In genomic region chrX:119468930-119469635, GRCh38 we compare ENCODE assay signal across 1 cellular context.
TF ChIP-seq lines count a peak whose summit lies in the region.

No MANE protein-coding gene starts in this region.

TF ChIP-seq in K562, 482 proteins besides CTCF, POLR2A, EP300 and RAD21 (continued from another document and continues in another):
- TF ChIP-seq ARID3B (CRISPR knock-in tag; IDR thresholded peaks at IDR 0.05; ENCODE audit: borderline replicate concordance) = no peak
- no peak for TF ChIP-seq KAT7 (CRISPR knock-in tag; IDR thresholded peaks at IDR 0.05; ENCODE audit: borderline replicate concordance)
- TF ChIP-seq YBX1 (IDR thresholded peaks at IDR 0.05) = no peak
- no peak for TF ChIP-seq SFPQ (IDR thresholded peaks at IDR 0.05; ENCODE audit: low read depth, low read length)
- TF ChIP-seq ZNF561 (CRISPR knock-in tag; conservative IDR thresholded peaks at IDR 0.05) = no peak
- no peak for TF ChIP-seq TCF7L2 (IDR thresholded peaks at IDR 0.05; ENCODE audit: low read depth, low read length)
- no peak for TF ChIP-seq SLC30A9 (CRISPR knock-in tag; IDR thresholded peaks at IDR 0.05)
- TF ChIP-seq PCBP2 (IDR thresholded peaks at IDR 0.05; ENCODE audit: low read depth, low read length, poor library complexity, severe bottlenecking) = no peak
- TF ChIP-seq SRSF1 (IDR thresholded peaks at IDR 0.05; ENCODE audit: low read depth, low read length) = no peak
- no peak for TF ChIP-seq FOXJ2 (tag; IDR thresholded peaks at IDR 0.05)
- no peak for TF ChIP-seq MLLT1 (IDR thresholded peaks at IDR 0.05)
- TF ChIP-seq MTA1 (IDR thresholded peaks at IDR 0.05; ENCODE audit: borderline replicate concordance) = peak; percentile 44; the same call in 1 of the 2 replicates
- TF ChIP-seq GATAD2B (IDR thresholded peaks at IDR 0.05; ENCODE audit: borderline replicate concordance) = peak; percentile 71; the same call in 1 of the 2 replicates
- no peak; the same call in none of the 2 replicates for TF ChIP-seq POLR2AphosphoS5 (IDR thresholded peaks at IDR 0.05; ENCODE audit: control insufficient read depth, insufficient read depth, low read depth, low read length)
- no peak for TF ChIP-seq CBX2 (IDR thresholded peaks at IDR 0.05; ENCODE audit: insufficient read depth, low read length, poor library complexity, severe bottlenecking)
- peak; percentile 29 for TF ChIP-seq POLR2G (IDR thresholded peaks at IDR 0.05; ENCODE audit: low read depth, low read length)
- no peak for TF ChIP-seq PTRF (tag; IDR thresholded peaks at IDR 0.05)
- TF ChIP-seq AFF1 (IDR thresholded peaks at IDR 0.05; ENCODE audit: low read depth in 1 of 2, partially characterized antibody in 2 of 2) = no peak
- TF ChIP-seq ZNF146 (CRISPR knock-in tag; IDR thresholded peaks at IDR 0.05; ENCODE audit: unreplicated experiment) = no peak
- TF ChIP-seq GTF2E2 (tag; IDR thresholded peaks at IDR 0.05) = no peak; the same call in 1 of the 2 replicates
- no peak for TF ChIP-seq CREB5 (CRISPR knock-in tag; IDR thresholded peaks at IDR 0.05)
- TF ChIP-seq CHD4 (IDR thresholded peaks at IDR 0.05; ENCODE audit: insufficient read depth, insufficient replicate concordance, low read depth, low read length, poor library complexity, severe bottlenecking) = no peak
- TF ChIP-seq NRF1 (conservative IDR thresholded peaks at IDR 0.05 in 1 of 2, IDR thresholded peaks at IDR 0.05 in 1 of 2) = peak; percentile 90 to 91
- no peak for TF ChIP-seq MXI1 (IDR thresholded peaks at IDR 0.05; ENCODE audit: low read depth, low read length)
- TF ChIP-seq CBFA2T2 (conservative IDR thresholded peaks at IDR 0.05) = no peak
- peak; percentile 67 for TF ChIP-seq HCFC1 (IDR thresholded peaks at IDR 0.05; ENCODE audit: low read depth, low read length)
- TF ChIP-seq RREB1 (CRISPR knock-in tag; IDR thresholded peaks at IDR 0.05) = no peak
- TF ChIP-seq ZNF655 (CRISPR knock-in tag; IDR thresholded peaks at IDR 0.05) = no peak
- TF ChIP-seq HDAC8 (tag; IDR thresholded peaks at IDR 0.05) = no peak
- no peak for TF ChIP-seq BCOR (IDR thresholded peaks at IDR 0.05)
- no peak for TF ChIP-seq PHF21A (IDR thresholded peaks at IDR 0.05; ENCODE audit: borderline replicate concordance, low read depth)
- TF ChIP-seq ZFX (CRISPR knock-in tag; IDR thresholded peaks at IDR 0.05) = peak; percentile 72
- no peak for TF ChIP-seq ZKSCAN3 (CRISPR knock-in tag; IDR thresholded peaks at IDR 0.05)
- TF ChIP-seq HNRNPLL (IDR thresholded peaks at IDR 0.05; ENCODE audit: low read depth, low read length, poor library complexity, severe bottlenecking) = peak; percentile 26
- 0 out of 2 replicates have a peak, but pooled peaks have one; percentile 48 for TF ChIP-seq ZKSCAN1 (IDR thresholded peaks at IDR 0.05; ENCODE audit: low read depth, low read length)
- no peak for TF ChIP-seq NR4A1 (CRISPR knock-in tag; IDR thresholded peaks at IDR 0.05)
- TF ChIP-seq NR4A1 (tag; IDR thresholded peaks at IDR 0.05) = no peak
- TF ChIP-seq HMG20A (CRISPR knock-in tag; conservative IDR thresholded peaks at IDR 0.05) = no peak
- TF ChIP-seq ZNF347 (CRISPR knock-in tag; IDR thresholded peaks at IDR 0.05; ENCODE audit: low read depth) = no peak
- no peak for TF ChIP-seq PTBP1 (IDR thresholded peaks at IDR 0.05; ENCODE audit: low read depth, low read length)
- no peak for TF ChIP-seq ZNF165 (CRISPR knock-in tag; IDR thresholded peaks at IDR 0.05; ENCODE audit: borderline replicate concordance)
- no peak for TF ChIP-seq CEBPZ (IDR thresholded peaks at IDR 0.05; ENCODE audit: borderline replicate concordance, low read depth, low read length)
